In genomic region chr5:135391869-135392255, GRCh38 we compare ENCODE assay signal across 2 cellular contexts.
TF ChIP-seq lines count a peak whose summit lies in the region.

No MANE protein-coding gene starts in this region.

TF ChIP-seq in liver, 16 proteins besides CTCF, POLR2A, EP300 and RAD21:
- TF ChIP-seq FOXA2 (IDR thresholded peaks at IDR 0.05) (no peak), SP1 (IDR thresholded peaks at IDR 0.05) (no peak), ZBTB33 (IDR thresholded peaks at IDR 0.05) (no peak), YY1 (IDR thresholded peaks at IDR 0.05) (no peak), RXRA (IDR thresholded peaks at IDR 0.05) (peak; percentile 26 to 32)

TF ChIP-seq in HepG2, 621 proteins besides CTCF, POLR2A, EP300 and RAD21:
- TF ChIP-seq SNAPC4 (CRISPR knock-in tag; IDR thresholded peaks at IDR 0.05) = no peak
- no peak for TF ChIP-seq ZNF281 (CRISPR knock-in tag; IDR thresholded peaks at IDR 0.05; ENCODE audit: borderline replicate concordance)
- TF ChIP-seq ZNF713 (CRISPR knock-in tag; IDR thresholded peaks at IDR 0.05) = no peak
TF ChIP-seq in HepG2: peak in this region for 0.
